1 cellular context compared by ENCODE assay signal in genomic region chr1:36750706-36751105, GRCh38.
TF ChIP-seq lines count a peak whose summit lies in the region.

No MANE protein-coding gene starts in this region.

TF ChIP-seq in HepG2, 621 proteins besides CTCF, POLR2A, EP300 and RAD21 (continued from another document):
- no peak for TF ChIP-seq ZFP91 (CRISPR knock-in tag; IDR thresholded peaks at IDR 0.05; ENCODE audit: borderline replicate concordance)
- no peak for TF ChIP-seq RFX5 (IDR thresholded peaks at IDR 0.05; ENCODE audit: low read depth, low read length)
- no peak for TF ChIP-seq ZBTB39 (CRISPR knock-in tag; IDR thresholded peaks at IDR 0.05)
